ENCODE assay signal across 1 cellular context in the genomic region with DNA sequence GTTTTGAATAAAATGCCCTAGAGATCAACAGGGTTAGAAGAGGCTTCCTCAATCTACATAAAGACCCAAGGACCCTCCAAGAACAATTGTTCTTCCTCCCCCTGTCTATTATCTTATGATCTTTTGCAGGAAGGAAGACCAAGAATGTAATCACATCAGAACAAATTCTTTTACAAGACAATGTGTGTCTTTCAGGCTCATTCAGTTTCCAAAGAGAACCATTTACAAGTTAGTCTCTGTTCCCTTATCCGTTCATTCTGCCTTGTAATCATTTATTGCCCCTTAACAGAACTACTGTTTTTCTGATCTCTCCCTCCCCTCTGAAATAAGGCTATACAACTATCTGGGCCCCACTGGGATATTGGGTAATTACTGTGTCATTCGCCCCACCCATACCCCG.
A peak's percentile ranks its signal among the peaks of the same experiment; 100 is the strongest.
TF ChIP-seq lines count a peak whose summit lies in the region.

No MANE protein-coding gene starts in this region.

TF ChIP-seq in H1, 55 proteins besides CTCF, POLR2A, EP300 and RAD21:
- TF ChIP-seq SP1 (IDR thresholded peaks at IDR 0.05; ENCODE audit: low read depth, low read length) (0 out of 2 replicates have a peak, but pooled peaks have one; percentile 13), HDAC6 (IDR thresholded peaks at IDR 0.05; ENCODE audit: low read depth, low read length) (no peak), MAFK (IDR thresholded peaks at IDR 0.05; ENCODE audit: low read depth, low read length) (peak; percentile 7; the same call in 1 of the 2 replicates)
